ENCODE assay signal across 29 cellular contexts in the genomic region with DNA sequence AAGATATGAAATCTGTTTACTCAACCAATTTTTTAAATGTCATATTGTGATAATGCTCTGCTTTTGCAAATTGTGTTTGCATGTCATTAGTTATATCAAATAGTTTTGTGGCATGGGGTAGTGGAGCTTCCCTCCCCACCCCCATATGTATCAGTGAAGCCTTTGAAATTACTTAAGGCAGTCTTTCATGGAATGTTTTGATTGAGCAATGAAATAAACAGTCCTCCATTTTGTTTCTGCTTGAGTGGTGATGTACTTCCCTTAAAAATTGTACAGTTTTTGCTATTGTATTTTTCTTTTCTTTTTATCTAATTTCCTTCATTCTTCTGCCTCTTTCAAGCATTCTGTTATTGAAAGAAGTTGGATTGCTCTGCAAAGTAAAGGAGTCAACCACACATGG. TPM values are rescaled to one million over a fixed set of nuclear protein-coding genes. Genes with fewer than 3 reads are reported as not detected.
A peak's percentile ranks its signal among the peaks of the same experiment; 100 is the strongest.
DNase-seq lines count a peak whose midpoint lies in the region; ATAC-seq, FAIRE-seq and TF ChIP-seq lines count a peak whose summit lies in the region.
"Had no signal": no experiment of that assay in that cellular context is flagged by ENCODE, and none has a peak within 500 bp of the region (broad histone marks: within the 10 kb centered on the region; RNA-seq: fewer than 3 reads in every experiment).

No MANE protein-coding gene starts in this region.

- no peaks in the 10 kb centered on the region for H4K20me1 ChIP-seq in K562 (replicated peaks; ENCODE audit: control insufficient read depth, insufficient read depth, low read length)
- H4K20me1 ChIP-seq in hepatocyte (ENCODE audit: insufficient read depth, poor library complexity, severe bottlenecking): no peaks in the 10 kb centered on the region

- TF ChIP-seq EP300 in K562 (IDR thresholded peaks at IDR 0.05; ENCODE audit: low read length): no peak

- H3K9me3 ChIP-seq in HEK293 (ENCODE audit: control insufficient read depth, insufficient read depth, low read depth, low read length): no peaks in the 10 kb centered on the region
- H3K9me3 ChIP-seq in K562 (replicated peaks; ENCODE audit: control insufficient read depth, insufficient read depth, low read depth, low read length): no peaks in the 10 kb centered on the region
- H3K9me3 ChIP-seq in hepatocyte (ENCODE audit: low read depth): no peaks in the 10 kb centered on the region
- H3K9me3 ChIP-seq in left ventricle myocardium inferior (replicated peaks): no peaks in the 10 kb centered on the region

- H3K27ac Mint-ChIP-seq in activated CD4-positive, alpha-beta T cell treated with anti-CD3 and anti-CD28 coated beads for 36 hours: no peak overlapping the region
- H3K27ac Mint-ChIP-seq: CD14-positive monocyte; CD8-positive, alpha-beta memory T cell; HFFc6 had no signal

- H3K4me3 ChIP-seq in HEK293 (ENCODE audit: low read depth, low read length) (no peak overlapping the region), K562 (no peak overlapping the region), hepatocyte (no peak overlapping the region), left ventricle myocardium inferior (no peak overlapping the region)

- no peaks in the 10 kb centered on the region for H3K9me3 Mint-ChIP-seq in activated CD4-positive, alpha-beta T cell treated with anti-CD3 and anti-CD28 coated beads for 36 hours (ENCODE audit: low read depth)
- H3K9me3 Mint-ChIP-seq: CD8-positive, alpha-beta memory T cell; HFFc6 had no signal

- H3K36me3 ChIP-seq in HEK293 (ENCODE audit: control insufficient read depth in 2 of 2, insufficient read depth in 1 of 2, low read length in 2 of 2): no peaks in the 10 kb centered on the region
- no peaks in the 10 kb centered on the region for H3K36me3 ChIP-seq in K562 (ENCODE audit: control insufficient read depth, insufficient read depth, low read length)
- no peaks in the 10 kb centered on the region for H3K36me3 ChIP-seq in hepatocyte (replicated peaks; ENCODE audit: insufficient read depth, low read depth)
- H3K36me3 ChIP-seq in left ventricle myocardium inferior: no peaks in the 10 kb centered on the region
- H3K36me3 ChIP-seq: BE2C had no signal

- CTCF ChIA-PET in HEK293 (lab: Yijun Ruan, JAX) (interaction anchor here (1.2 to 6.7 kb wide), 5 partner anchors 9 to 70 kb away, joined by 3 to 58 read pairs (median 5); partner anchors contain the start of gene CCNI2), K562 (lab: Yijun Ruan, JAX; ENCODE audit: low intra/inter-chr PET ratio) (no interaction called here)
- CTCF ChIA-PET in activated CD4-positive, alpha-beta T cell treated with anti-CD3 and anti-CD28 coated beads for 36 hours (lab: Charles Lee): interaction anchor here (1.2 to 1.3 kb wide), 2 partner anchors 18 to 310 kb away, joined by 3 read pairs; no protein-coding TSS in a partner anchor

- H3K4me3 Mint-ChIP-seq in activated CD4-positive, alpha-beta T cell treated with anti-CD3 and anti-CD28 coated beads for 36 hours: no peak overlapping the region
- H3K4me3 Mint-ChIP-seq: HFFc6 had no signal

- H3K27me3 ChIP-seq in K562 (ENCODE audit: control insufficient read depth in 2 of 2, insufficient read depth in 2 of 2, low read length in 2 of 2) (no peaks in the 10 kb centered on the region), hepatocyte (peaks cover 17% of the 10 kb centered on the region), left ventricle myocardium inferior (ENCODE audit: low read depth) (peaks cover 40% of the 10 kb centered on the region)
- H3K27me3 ChIP-seq: BE2C had no signal

- intact Hi-C loops in K562 (cut with micrococcal nuclease) (no loop called here), left ventricle myocardium inferior (cut with micrococcal nuclease) (loop anchor here (10.0 kb wide), 1 partner anchor 72 kb away; the partner anchor contains the start of gene CCNI2)
- intact Hi-C loops in activated CD4-positive, alpha-beta T cell treated with anti-CD3 and anti-CD28 coated beads for 36 hours (cut with DNase I, micrococcal nuclease): no loop called here

- no peaks in the 10 kb centered on the region for H3K36me3 Mint-ChIP-seq in activated CD4-positive, alpha-beta T cell treated with anti-CD3 and anti-CD28 coated beads for 36 hours (ENCODE audit: low read depth)
- H3K36me3 Mint-ChIP-seq: CD8-positive, alpha-beta memory T cell had no signal

- peaks cover 16% of the 10 kb centered on the region for H3K4me1 Mint-ChIP-seq in activated CD4-positive, alpha-beta T cell treated with anti-CD3 and anti-CD28 coated beads for 36 hours

- H3K4me1 ChIP-seq in HEK293 (ENCODE audit: control insufficient read depth, insufficient read depth, low read length) (peaks cover 14% of the 10 kb centered on the region), K562 (replicated peaks in 1 of 2; ENCODE audit: control insufficient read depth in 2 of 2, insufficient read depth in 2 of 2, low read length in 2 of 2) (peaks cover 2 to 12% of the 10 kb centered on the region in 2 experiments; a peak in 3 of 5 replicates), hepatocyte (ENCODE audit: insufficient read depth) (peaks cover 7% of the 10 kb centered on the region), left ventricle myocardium inferior (peaks cover 28% of the 10 kb centered on the region)
- H3K4me1 ChIP-seq: BE2C had no signal

- no peak for DNase-seq in K562 (ENCODE audit: extremely low read depth in 1 of 4, low spot score in 3 of 4)
- DNase-seq in hepatocyte (ENCODE audit: low spot score): no peak
- DNase-seq in renal cortical epithelial cell (ENCODE audit: low read depth): peak; percentile 58
- DNase-seq in activated CD4-positive, alpha-beta T cell treated with anti-CD3 and anti-CD28 coated beads for 36 hours: no peak
- DNase-seq in left ventricle myocardium inferior: no peak
- no peak for DNase-seq in SIG-M5 treated with dmso at 0.1 percent for 504 hours (lab: John Stamatoyannopoulos, UW; ENCODE audit: unreplicated experiment)
- DNase-seq: 8988T; ACHN; BE2C; CD8-positive, alpha-beta memory T cell; DMS 273 treated with DMSO at 0.1 percent for 48 hours; DMS79 treated with DMSO at 0.1 percent for 48 hours; H7; HFFc6; NCI-H1048; NCI-H1417 treated with DMSO at 0.1 percent for 48 hours; NCI-H1694 treated with DMSO at 0.1 percent for 48 hours; NCI-H2081; NCI-H2227 treated with DMSO at 0.1 percent for 48 hours; NCI-H526 treated with DMSO at 0.1 percent for 48 hours; SHP77 had no signal

- H3K9me1 ChIP-seq in K562 (ENCODE audit: control insufficient read depth, insufficient read depth, low read length): no peaks in the 10 kb centered on the region

- no peak overlapping the region for H3K9ac ChIP-seq in K562 (ENCODE audit: insufficient read depth in 1 of 2, low read depth in 2 of 2, low read length in 2 of 2)

- POLR2A ChIA-PET in HEK293 (lab: Yijun Ruan, JAX): no interaction called here
- POLR2A ChIA-PET in K562 (lab: Yijun Ruan, JAX): interaction anchor here (0.6 to 4.0 kb wide), 3 partner anchors 8 to 15 kb away, joined by 3 to 20 read pairs (median 4); no protein-coding TSS in a partner anchor
- POLR2A ChIA-PET in activated CD4-positive, alpha-beta T cell treated with anti-CD3 and anti-CD28 coated beads for 36 hours (lab: Charles Lee): no interaction called here

- H3K4me2 ChIP-seq in K562 (ENCODE audit: insufficient read depth, low read length) (no peak overlapping the region), hepatocyte (peak overlapping the region; percentile 11)

- no peak for ATAC-seq in K562
- no peak for ATAC-seq in activated CD4-positive, alpha-beta T cell treated with anti-CD3 and anti-CD28 coated beads for 36 hours
- no peak for ATAC-seq in HG02938 (IDR thresholded peaks at IDR 0.05; ENCODE audit: unreplicated experiment)
- ATAC-seq: Panc1 had no signal

- in situ Hi-C loops in K562 (cut with MboI): no loop called here

- no TSS peak for BruUV-seq in K562 (replicated peaks; lab: Mats Ljungman, UMichigan)

- no peaks in the 10 kb centered on the region for H3K9me2 ChIP-seq in hepatocyte (replicated peaks; ENCODE audit: insufficient read depth)

- TF ChIP-seq CTCF in HEK293 (tag by site-specific recombination; IDR thresholded peaks at IDR 0.05) (no peak), K562 (IDR thresholded peaks at IDR 0.05 in 2 of 3, conservative IDR thresholded peaks at IDR 0.05 in 1 of 3; ENCODE audit: insufficient read depth in 2 of 3, low read depth in 1 of 3, low read length in 3 of 3) (no peak), hepatocyte (IDR thresholded peaks at IDR 0.05; ENCODE audit: poor library complexity) (no peak), left ventricle myocardium inferior (IDR thresholded peaks at IDR 0.05; ENCODE audit: borderline replicate concordance) (no peak)

- TF ChIP-seq POLR2A in K562 (conservative IDR thresholded peaks at IDR 0.05): no peak

- H3K27me3 Mint-ChIP-seq in activated CD4-positive, alpha-beta T cell treated with anti-CD3 and anti-CD28 coated beads for 36 hours: peaks cover 31% of the 10 kb centered on the region

- H3K79me2 ChIP-seq in K562 (ENCODE audit: control insufficient read depth, insufficient read depth, low read length): no peaks in the 10 kb centered on the region
- H3K79me2 ChIP-seq in hepatocyte: no peaks in the 10 kb centered on the region

- H3K27ac ChIP-seq in HEK293 (ENCODE audit: extremely low read depth, low read depth, low read length) (no peak overlapping the region), K562 (ENCODE audit: extremely low read depth, low read depth, low read length) (no peak overlapping the region), hepatocyte (no peak overlapping the region), left ventricle myocardium inferior (replicated peaks) (no peak overlapping the region)
- H3K27ac ChIP-seq: RWPE1 had no signal

- TF ChIP-seq RAD21 in K562 (CRISPR knock-in tag; conservative IDR thresholded peaks at IDR 0.05 in 1 of 2, IDR thresholded peaks at IDR 0.05 in 1 of 2): no peak

- FAIRE-seq in K562 (lab: Jason Lieb, UNC): no peak
- FAIRE-seq: GM12892 had no signal

- H2AFZ ChIP-seq in K562 (ENCODE audit: low read depth, low read length): 0 out of 2 replicates have a peak overlapping the region, but pooled peaks have one; percentile 52
- H2AFZ ChIP-seq in hepatocyte: no peak overlapping the region

RNA-seq across cellular contexts. Expression of gene SOWAHA, which starts 3.5 kb away (rescaled TPM):
- total RNA-seq in K562 (2011; cell fraction: chromatin; rRNA removed; ENCODE audit: low replicate concordance): not detected in 2 replicates
- total RNA-seq in K562 (2011; cell fraction: nucleolus; rRNA removed): not detected in 2 replicates
- not detected in 2 replicates for total RNA-seq in K562 (2011; cell fraction: nucleoplasm; rRNA removed)
- total RNA-seq in K562 (2014; rRNA removed) (not detected in 2 replicates), K562 (2014; rRNA removed; fragmentation: Illumina TruSeq; extraction: Trizol) (not detected in 2 replicates), K562 (2015; rRNA removed; fragmentation: Illumina TruSeq; extraction: Trizol) (not detected in 2 replicates), K562 (2021) (not detected in 2 replicates), hepatocyte (11.4 and 14.4 TPM in 2 replicates), renal cortical epithelial cell (0.45 TPM in 1 of 2 replicates, not detected in the other), left ventricle myocardium inferior (not detected)
- polyA plus RNA-seq in K562 (2011; rRNA removed) (not detected in 2 replicates), K562 (2014; fragmentation: Illumina TruSeq; extraction: Trizol) (not detected in 2 replicates), K562 (2014; fragmentation: Nextera tagmentation; extraction: Ambion mirVana) (not detected), K562 (2014; rRNA removed) (not detected in 2 replicates), hepatocyte (3.1 and 6.8 TPM in 2 replicates)
- polyA plus RNA-seq in K562 (2011; cell fraction: cytosol; rRNA removed): not detected in 2 replicates
- polyA plus RNA-seq in K562 (2011; cell fraction: nucleus; rRNA removed): not detected in 2 replicates
- polyA plus RNA-seq in K562 (2012): 0.03 and 0.06 TPM in 2 replicates
- polyA minus RNA-seq in K562 (2011; rRNA and poly(A)+ RNA removed): not detected in 2 replicates
- polyA minus RNA-seq in K562 (2011; cell fraction: cytosol; rRNA and poly(A)+ RNA removed): not detected in 2 replicates
- not detected in 2 replicates for polyA minus RNA-seq in K562 (2011; cell fraction: nucleus; rRNA and poly(A)+ RNA removed)
- under 1 TPM in 1 of 2 experiments, not detected in 1; 0.05 TPM for total RNA-seq in activated CD4-positive, alpha-beta T cell treated with anti-CD3 and anti-CD28 coated beads for 36 hours
- total RNA-seq: HFFc6, NCI-H460, OCI-LY7 had no signal
- polyA plus RNA-seq: CD14-positive monocyte; CD8-positive, alpha-beta memory T cell had no signal

RNA-seq across cellular contexts. Expression of gene SHROOM1, which starts 13.9 kb away (rescaled TPM):
- 39.2 and 105 TPM in 2 replicates for total RNA-seq in K562 (2011; cell fraction: chromatin; rRNA removed; ENCODE audit: low replicate concordance)
- total RNA-seq in K562 (2011; cell fraction: nucleolus; rRNA removed): 53.7 and 55.5 TPM in 2 replicates
- 27.4 and 41.9 TPM in 2 replicates for total RNA-seq in K562 (2011; cell fraction: nucleoplasm; rRNA removed)
- 13.0 and 18.6 TPM in 2 replicates for total RNA-seq in K562 (2014; rRNA removed)
- 5.3 and 6.1 TPM in 2 replicates for total RNA-seq in K562 (2014; rRNA removed; fragmentation: Illumina TruSeq; extraction: Trizol)
- total RNA-seq in K562 (2015; rRNA removed; fragmentation: Illumina TruSeq; extraction: Trizol): 10.9 and 13.3 TPM in 2 replicates
- total RNA-seq in K562 (2021): 25.6 and 26.5 TPM in 2 replicates
- polyA plus RNA-seq in K562 (2011; rRNA removed): 11.9 and 12.8 TPM in 2 replicates
- 18.1 and 28.6 TPM in 2 replicates for polyA plus RNA-seq in K562 (2011; cell fraction: cytosol; rRNA removed)
- 28.4 and 60.2 TPM in 2 replicates for polyA plus RNA-seq in K562 (2011; cell fraction: nucleus; rRNA removed)
- polyA plus RNA-seq in K562 (2012): 19.1 and 22.2 TPM in 2 replicates
- 14.6 and 14.8 TPM in 2 replicates for polyA plus RNA-seq in K562 (2014; fragmentation: Illumina TruSeq; extraction: Trizol)
- under 1 TPM; 0.44 to 0.50 TPM for polyA plus RNA-seq in K562 (2014; fragmentation: Nextera tagmentation; extraction: Ambion mirVana)
- polyA plus RNA-seq in K562 (2014; rRNA removed): 22.3 and 26.0 TPM in 2 replicates
- 3.8 and 7.6 TPM in 2 replicates for polyA minus RNA-seq in K562 (2011; rRNA and poly(A)+ RNA removed)
- 6.1 and 7.0 TPM in 2 replicates for polyA minus RNA-seq in K562 (2011; cell fraction: cytosol; rRNA and poly(A)+ RNA removed)
- 11.3 and 12.4 TPM in 2 replicates for polyA minus RNA-seq in K562 (2011; cell fraction: nucleus; rRNA and poly(A)+ RNA removed)
- total RNA-seq in hepatocyte: 8.5 and 10.0 TPM in 2 replicates
- polyA plus RNA-seq in hepatocyte: 17.8 and 19.2 TPM in 2 replicates
- 3.3 and 4.5 TPM in 2 replicates for total RNA-seq in renal cortical epithelial cell
- total RNA-seq in activated CD4-positive, alpha-beta T cell treated with anti-CD3 and anti-CD28 coated beads for 36 hours: under 1 TPM; 0.63 to 0.89 TPM
- 4.9 TPM for total RNA-seq in left ventricle myocardium inferior
- polyA plus RNA-seq: CD8-positive, alpha-beta memory T cell had no signal

RNA-seq across cellular contexts. Expression of gene SEPTIN8, which starts 39.5 kb away (rescaled TPM):
- 136 and 205 TPM in 2 replicates for total RNA-seq in K562 (2011; cell fraction: chromatin; rRNA removed; ENCODE audit: low replicate concordance)
- total RNA-seq in K562 (2011; cell fraction: nucleolus; rRNA removed): 103 and 109 TPM in 2 replicates
- total RNA-seq in K562 (2011; cell fraction: nucleoplasm; rRNA removed): 115 and 139 TPM in 2 replicates
- 92.0 and 109 TPM in 2 replicates for total RNA-seq in K562 (2014; rRNA removed)
- total RNA-seq in K562 (2014; rRNA removed; fragmentation: Illumina TruSeq; extraction: Trizol): 68.2 and 79.3 TPM in 2 replicates
- 101 TPM in 2 replicates for total RNA-seq in K562 (2015; rRNA removed; fragmentation: Illumina TruSeq; extraction: Trizol)
- 131 and 137 TPM in 2 replicates for total RNA-seq in K562 (2021)
- polyA plus RNA-seq in K562 (2011; rRNA removed): 121 and 149 TPM in 2 replicates
- polyA plus RNA-seq in K562 (2011; cell fraction: cytosol; rRNA removed): 72.8 and 87.1 TPM in 2 replicates
- polyA plus RNA-seq in K562 (2011; cell fraction: nucleus; rRNA removed): 578 and 627 TPM in 2 replicates
- polyA plus RNA-seq in K562 (2012): 143 and 180 TPM in 2 replicates
- 113 and 142 TPM in 2 replicates for polyA plus RNA-seq in K562 (2014; fragmentation: Illumina TruSeq; extraction: Trizol)
- polyA plus RNA-seq in K562 (2014; fragmentation: Nextera tagmentation; extraction: Ambion mirVana): 10 to 100 TPM; 19.3 to 21.0 TPM
- 129 and 143 TPM in 2 replicates for polyA plus RNA-seq in K562 (2014; rRNA removed)
- polyA minus RNA-seq in K562 (2011; rRNA and poly(A)+ RNA removed): 67.6 and 68.1 TPM in 2 replicates
- 32.1 and 40.2 TPM in 2 replicates for polyA minus RNA-seq in K562 (2011; cell fraction: cytosol; rRNA and poly(A)+ RNA removed)
- 85.5 and 131 TPM in 2 replicates for polyA minus RNA-seq in K562 (2011; cell fraction: nucleus; rRNA and poly(A)+ RNA removed)
- 41.9 and 46.9 TPM in 2 replicates for total RNA-seq in hepatocyte
- polyA plus RNA-seq in hepatocyte: 17.6 and 18.7 TPM in 2 replicates
- 76.9 and 116 TPM in 2 replicates for total RNA-seq in renal cortical epithelial cell
- 10 to 100 TPM; 18.6 to 19.9 TPM for total RNA-seq in activated CD4-positive, alpha-beta T cell treated with anti-CD3 and anti-CD28 coated beads for 36 hours
- total RNA-seq in left ventricle myocardium inferior: 27.2 TPM

RNA-seq across cellular contexts. Expression of gene GDF9, which starts 49.7 kb away (rescaled TPM):
- 0.25 and 1.1 TPM in 2 replicates for total RNA-seq in K562 (2011; cell fraction: chromatin; rRNA removed; ENCODE audit: low replicate concordance)
- 0.17 and 0.39 TPM in 2 replicates for total RNA-seq in K562 (2011; cell fraction: nucleolus; rRNA removed)
- total RNA-seq in K562 (2011; cell fraction: nucleoplasm; rRNA removed): 0.44 and 0.69 TPM in 2 replicates
- 0.12 TPM in 1 of 2 replicates, not detected in the other for total RNA-seq in K562 (2014; rRNA removed)
- 0.13 and 0.18 TPM in 2 replicates for total RNA-seq in K562 (2014; rRNA removed; fragmentation: Illumina TruSeq; extraction: Trizol)
- 0.15 and 0.18 TPM in 2 replicates for total RNA-seq in K562 (2015; rRNA removed; fragmentation: Illumina TruSeq; extraction: Trizol)
- 0.20 and 0.22 TPM in 2 replicates for total RNA-seq in K562 (2021)
- polyA plus RNA-seq in K562 (2011; rRNA removed): 0.70 and 1.1 TPM in 2 replicates
- 0.30 and 0.52 TPM in 2 replicates for polyA plus RNA-seq in K562 (2011; cell fraction: cytosol; rRNA removed)
- polyA plus RNA-seq in K562 (2011; cell fraction: nucleus; rRNA removed): 0.68 and 1.2 TPM in 2 replicates
- polyA plus RNA-seq in K562 (2012): 0.22 and 0.35 TPM in 2 replicates
- 0.28 and 0.37 TPM in 2 replicates for polyA plus RNA-seq in K562 (2014; fragmentation: Illumina TruSeq; extraction: Trizol)
- under 1 TPM; 0.10 to 0.15 TPM for polyA plus RNA-seq in K562 (2014; fragmentation: Nextera tagmentation; extraction: Ambion mirVana)
- 0.27 and 0.66 TPM in 2 replicates for polyA plus RNA-seq in K562 (2014; rRNA removed)
- polyA minus RNA-seq in K562 (2011; rRNA and poly(A)+ RNA removed): 0.39 and 0.45 TPM in 2 replicates
- polyA minus RNA-seq in K562 (2011; cell fraction: cytosol; rRNA and poly(A)+ RNA removed): not detected in 2 replicates
- polyA minus RNA-seq in K562 (2011; cell fraction: nucleus; rRNA and poly(A)+ RNA removed): 0.78 TPM in 1 of 2 replicates, not detected in the other
- total RNA-seq in hepatocyte: 0.76 and 1.7 TPM in 2 replicates
- polyA plus RNA-seq in hepatocyte: 2.2 and 4.1 TPM in 2 replicates
- 0.15 and 0.17 TPM in 2 replicates for total RNA-seq in renal cortical epithelial cell
- total RNA-seq in activated CD4-positive, alpha-beta T cell treated with anti-CD3 and anti-CD28 coated beads for 36 hours: under 1 TPM; 0.41 to 0.69 TPM
- 0.52 TPM for total RNA-seq in left ventricle myocardium inferior
- polyA plus RNA-seq: CD14-positive monocyte; CD8-positive, alpha-beta memory T cell had no signal

RNA-seq across cellular contexts. Expression of gene UQCRQ, which starts 49.9 kb away (rescaled TPM):
- total RNA-seq in K562 (2011; cell fraction: chromatin; rRNA removed; ENCODE audit: low replicate concordance): 72.2 and 104 TPM in 2 replicates
- 114 and 128 TPM in 2 replicates for total RNA-seq in K562 (2011; cell fraction: nucleolus; rRNA removed)
- total RNA-seq in K562 (2011; cell fraction: nucleoplasm; rRNA removed): 118 and 129 TPM in 2 replicates
- total RNA-seq in K562 (2014; rRNA removed) (307 and 353 TPM in 2 replicates), K562 (2014; rRNA removed; fragmentation: Illumina TruSeq; extraction: Trizol) (641 and 716 TPM in 2 replicates), K562 (2015; rRNA removed; fragmentation: Illumina TruSeq; extraction: Trizol) (334 and 373 TPM in 2 replicates), K562 (2021) (888 and 1,004 TPM in 2 replicates), hepatocyte (146 and 174 TPM in 2 replicates), renal cortical epithelial cell (60.6 and 117 TPM in 2 replicates), left ventricle myocardium inferior (1,839 TPM)
- polyA plus RNA-seq in K562 (2011; rRNA removed) (813 and 883 TPM in 2 replicates), K562 (2014; fragmentation: Illumina TruSeq; extraction: Trizol) (235 and 336 TPM in 2 replicates), K562 (2014; fragmentation: Nextera tagmentation; extraction: Ambion mirVana) (1,000 to 10,000 TPM; 2,318 to 2,421 TPM), K562 (2014; rRNA removed) (883 and 917 TPM in 2 replicates), hepatocyte (1,138 and 1,156 TPM in 2 replicates)
- polyA plus RNA-seq in K562 (2011; cell fraction: cytosol; rRNA removed): 439 and 559 TPM in 2 replicates
- polyA plus RNA-seq in K562 (2011; cell fraction: nucleus; rRNA removed): 273 and 303 TPM in 2 replicates
- 351 and 842 TPM in 2 replicates for polyA plus RNA-seq in K562 (2012)
- 61.8 and 67.0 TPM in 2 replicates for polyA minus RNA-seq in K562 (2011; rRNA and poly(A)+ RNA removed)
- 54.0 and 70.0 TPM in 2 replicates for polyA minus RNA-seq in K562 (2011; cell fraction: cytosol; rRNA and poly(A)+ RNA removed)
- 59.4 and 82.3 TPM in 2 replicates for polyA minus RNA-seq in K562 (2011; cell fraction: nucleus; rRNA and poly(A)+ RNA removed)
- total RNA-seq in activated CD4-positive, alpha-beta T cell treated with anti-CD3 and anti-CD28 coated beads for 36 hours: 100 to 1,000 TPM; 299 to 537 TPM
